ENCODE assay signal across 9 cellular contexts in the genomic region with DNA sequence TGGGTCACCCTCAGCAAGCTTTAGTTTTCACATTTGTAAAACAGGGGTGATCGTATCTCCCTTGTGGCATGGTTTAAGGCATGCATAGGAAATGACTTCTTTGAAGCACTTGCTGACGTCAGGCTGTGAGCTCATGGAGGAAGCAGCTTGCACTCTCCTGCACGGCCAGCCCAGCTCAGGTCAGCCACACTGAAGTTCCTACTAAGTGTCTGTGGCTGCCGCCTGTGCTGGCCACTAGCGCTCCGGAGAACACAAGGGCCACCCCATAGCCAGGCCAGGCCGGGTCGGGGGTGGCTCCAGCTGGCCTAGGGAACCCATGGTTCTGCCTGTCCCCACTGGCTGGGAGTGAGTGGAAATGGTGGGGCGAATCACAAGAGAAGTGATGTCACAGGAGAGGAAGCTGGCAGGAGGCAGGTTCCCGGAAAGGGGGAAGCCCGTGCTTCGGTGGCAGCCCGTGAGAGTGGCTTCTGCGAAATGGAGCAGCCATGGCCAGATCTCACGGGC. TPM values are rescaled to one million over a fixed set of nuclear protein-coding genes. Genes with fewer than 3 reads are reported as not detected.
DNase-seq lines count a peak whose midpoint lies in the region; ATAC-seq and TF ChIP-seq lines count a peak whose summit lies in the region.
"Had no signal": no experiment of that assay in that cellular context is flagged by ENCODE, and none has a peak within 500 bp of the region (broad histone marks: within the 10 kb centered on the region; RNA-seq: fewer than 3 reads in every experiment).

No MANE protein-coding gene starts in this region.

- H3K27me3 ChIP-seq in effector memory CD4-positive, alpha-beta T cell (replicated peaks; ENCODE audit: control insufficient read depth, insufficient read depth, low read length, poor library complexity, severe bottlenecking): no peaks in the 10 kb centered on the region
- peaks cover 21% of the 10 kb centered on the region for H3K27me3 ChIP-seq in foreskin keratinocyte

- no peaks in the 10 kb centered on the region for H3K9me3 ChIP-seq in effector memory CD4-positive, alpha-beta T cell (ENCODE audit: control insufficient read depth, low read length)

- peak; percentile 16 for DNase-seq in HCEC 1CT
- DNase-seq in activated CD4-positive, alpha-beta T cell treated with anti-CD3 and anti-CD28 coated beads, Interleukin-2, amount 50 U/mL, for 24 hours (ENCODE audit: low read depth in 1 of 2, low spot score in 1 of 2): peak; percentile 47 to 62
- DNase-seq in effector memory CD4-positive, alpha-beta T cell: peak; percentile 71 to 79 (median 77)
- DNase-seq in stimulated activated CD4-positive, alpha-beta T cell treated with anti-CD3 and anti-CD28 coated beads, Interleukin-4, amount 100 ng/mL, for 48 hours (ENCODE audit: low read depth in 2 of 2): peak; percentile 72 to 76
- no peak for DNase-seq in NCI-H1930 (lab: John Stamatoyannopoulos, UW)
- DNase-seq in foreskin keratinocyte: no peak
- no peak for DNase-seq in left lobe of liver (ENCODE audit: low spot score)
- DNase-seq in glomerular visceral epithelial cell (ENCODE audit: extremely low spot score): no peak

- no peak for ATAC-seq in foreskin keratinocyte
- no peak for ATAC-seq in left lobe of liver

- H3K27ac ChIP-seq in effector memory CD4-positive, alpha-beta T cell (ENCODE audit: insufficient read depth, low read length, poor library complexity, severe bottlenecking): peak overlapping the region; percentile 78
- no peak overlapping the region for H3K27ac ChIP-seq in foreskin keratinocyte
- H3K27ac ChIP-seq: PC-9 had no signal

- peaks cover 37% of the 10 kb centered on the region for H3K4me1 ChIP-seq in effector memory CD4-positive, alpha-beta T cell (ENCODE audit: control insufficient read depth, insufficient read depth, low read length, poor library complexity, severe bottlenecking)
- no peaks in the 10 kb centered on the region for H3K4me1 ChIP-seq in foreskin keratinocyte

- H3K36me3 ChIP-seq in effector memory CD4-positive, alpha-beta T cell (ENCODE audit: control insufficient read depth, insufficient read depth, low read length): no peaks in the 10 kb centered on the region

- no peak for TF ChIP-seq CTCF in foreskin keratinocyte (conservative IDR thresholded peaks at IDR 0.05)

- H3K4me3 ChIP-seq in effector memory CD4-positive, alpha-beta T cell (ENCODE audit: insufficient read depth, low read depth, low read length, poor library complexity, severe bottlenecking): no peak overlapping the region
- H3K4me3 ChIP-seq: PC-9 had no signal

RNA-seq across cellular contexts. Expression of gene KCTD17, which starts 28.2 kb away (rescaled TPM):
- 19.6 and 24.7 TPM in 2 replicates for total RNA-seq in foreskin keratinocyte
- polyA plus RNA-seq in foreskin keratinocyte: 22.8 and 25.9 TPM in 2 replicates
- 2.0 TPM for total RNA-seq in left lobe of liver

RNA-seq across cellular contexts. Expression of gene TMPRSS6, which starts 29.8 kb away (rescaled TPM):
- total RNA-seq in foreskin keratinocyte (not detected in 2 replicates), left lobe of liver (107 TPM)
- polyA plus RNA-seq in foreskin keratinocyte: not detected in 2 replicates

Comparison
In these comparisons a context has a peak if more than half of its experiments do, and no peak if none do; other contexts are left out.
1. DNase-seq: peak in HCEC 1CT (single experiment), activated CD4-positive, alpha-beta T cell treated with anti-CD3 and anti-CD28 coated beads, Interleukin-2, amount 50 U/mL, for 24 hours (2 of 2), effector memory CD4-positive, alpha-beta T cell (3 of 3) and stimulated activated CD4-positive, alpha-beta T cell treated with anti-CD3 and anti-CD28 coated beads, Interleukin-4, amount 100 ng/mL, for 48 hours (2 of 2); none in NCI-H1930 (0 of 2), foreskin keratinocyte (0 of 2), left lobe of liver (single experiment) and glomerular visceral epithelial cell (single experiment).
2. RNA of gene TMPRSS6, which starts 29.8 kb away (total RNA-seq): 107 TPM in left lobe of liver (single experiment); not detected in foreskin keratinocyte; every median in the first group is over 100 times any median in the second.